ENCODE assay signal across 29 cellular contexts in genomic region chr9:96160168-96160567, GRCh38.
"Had no signal": no experiment of that assay in that cellular context is flagged by ENCODE, and none has a peak within 500 bp of the region (broad histone marks: within the 10 kb centered on the region; RNA-seq: fewer than 3 reads in every experiment).

No MANE protein-coding gene starts in this region.

- ATAC-seq: activated CD8-positive, alpha-beta T cell treated with anti-CD3 and anti-CD28 coated beads for 36 hours; activated T-cell treated with anti-CD3 and anti-CD28 coated beads, Interleukin-2, amount 50 U/mL, for 4 hours; activated T-helper 17 cell treated with anti-CD3 and anti-CD28 coated beads, Interleukin-2, amount 50 U/mL, for 72 hours had no signal

- H3K36me3 ChIP-seq: brain microvascular endothelial cell, esophagus squamous epithelium had no signal

- H3K36me3 Mint-ChIP-seq: activated naive CD8-positive, alpha-beta T cell had no signal

- DNase-seq: activated B cell treated with CpG ODN at 0.5 μM for 24 hours; activated CD4-positive, alpha-beta T cell treated with anti-CD3 and anti-CD28 coated beads for 48 hours; activated CD4-positive, alpha-beta T cell treated with anti-CD3 and anti-CD28 coated beads, Interleukin-2, amount 50 U/mL, for 1 hour; activated CD4-positive, alpha-beta T cell treated with anti-CD3 and anti-CD28 coated beads, Interleukin-2, amount 50 U/mL, for 48 hours; activated CD8-positive, alpha-beta memory T cell treated with anti-CD3 and anti-CD28 coated beads for 24 hours; activated CD8-positive, alpha-beta T cell treated with anti-CD3 and anti-CD28 coated beads for 36 hours; activated effector memory CD4-positive, alpha-beta T cell treated with Interleukin-2 at 50 U/mL for 16 hours; activated gamma-delta T cell treated with Interleukin-2 at 50 U/mL for 16 hours; activated naive CD4-positive, alpha-beta T cell treated with anti-CD3 and anti-CD28 coated beads, Interleukin-2, amount 50 U/mL, for 16 hours; activated naive CD4-positive, alpha-beta T cell treated with Interleukin-2 at 50 U/mL for 16 hours; activated T-cell treated with anti-CD3 and anti-CD28 coated beads, Interleukin-2, amount 50 U/mL, for 4 hours; amniotic stem cell; anterior cingulate cortex; brain microvascular endothelial cell; caudate nucleus; cortex of kidney; effector CD8-positive, alpha-beta T cell; esophagus squamous epithelium; head of caudate nucleus; T-helper 2 cell had no signal

- H3K4me1 Mint-ChIP-seq: activated B cell treated with CpG ODN at 0.5 μM for 24 hours; activated T-helper 17 cell treated with anti-CD3 and anti-CD28 coated beads, Interleukin-2, amount 50 U/mL, for 72 hours had no signal

- FAIRE-seq: astrocyte, colon, endometrium, endothelial cell of umbilical vein, frontal cortex had no signal

- H3K27ac ChIP-seq: brain microvascular endothelial cell, epithelial cell of prostate, VCaP had no signal

- H3K9me3 ChIP-seq: esophagus squamous epithelium had no signal

- H3K27me3 ChIP-seq: brain microvascular endothelial cell had no signal

- H3K9me3 Mint-ChIP-seq: activated B cell treated with CpG ODN at 0.5 μM for 24 hours; activated CD8-positive, alpha-beta T cell treated with anti-CD3 and anti-CD28 coated beads for 36 hours; activated T-cell treated with anti-CD3 and anti-CD28 coated beads, Interleukin-2, amount 50 U/mL, for 4 hours; activated T-helper 17 cell treated with anti-CD3 and anti-CD28 coated beads, Interleukin-2, amount 50 U/mL, for 72 hours had no signal

- H3K4me3 Mint-ChIP-seq: activated B cell treated with CpG ODN at 0.5 μM for 24 hours; activated CD8-positive, alpha-beta T cell treated with anti-CD3 and anti-CD28 coated beads for 36 hours; activated naive CD8-positive, alpha-beta T cell; activated T-cell treated with anti-CD3 and anti-CD28 coated beads, Interleukin-2, amount 50 U/mL, for 4 hours; activated T-helper 17 cell treated with anti-CD3 and anti-CD28 coated beads, Interleukin-2, amount 50 U/mL, for 72 hours had no signal

- H3K4me3 ChIP-seq: esophagus squamous epithelium had no signal

- H3K27ac Mint-ChIP-seq: activated B cell treated with CpG ODN at 0.5 μM for 24 hours; activated CD8-positive, alpha-beta T cell treated with anti-CD3 and anti-CD28 coated beads for 36 hours; activated naive CD8-positive, alpha-beta T cell; activated T-helper 17 cell treated with anti-CD3 and anti-CD28 coated beads, Interleukin-2, amount 50 U/mL, for 72 hours had no signal
